Comparison of ENCODE assay signal across 8 cellular contexts in the genomic region with DNA sequence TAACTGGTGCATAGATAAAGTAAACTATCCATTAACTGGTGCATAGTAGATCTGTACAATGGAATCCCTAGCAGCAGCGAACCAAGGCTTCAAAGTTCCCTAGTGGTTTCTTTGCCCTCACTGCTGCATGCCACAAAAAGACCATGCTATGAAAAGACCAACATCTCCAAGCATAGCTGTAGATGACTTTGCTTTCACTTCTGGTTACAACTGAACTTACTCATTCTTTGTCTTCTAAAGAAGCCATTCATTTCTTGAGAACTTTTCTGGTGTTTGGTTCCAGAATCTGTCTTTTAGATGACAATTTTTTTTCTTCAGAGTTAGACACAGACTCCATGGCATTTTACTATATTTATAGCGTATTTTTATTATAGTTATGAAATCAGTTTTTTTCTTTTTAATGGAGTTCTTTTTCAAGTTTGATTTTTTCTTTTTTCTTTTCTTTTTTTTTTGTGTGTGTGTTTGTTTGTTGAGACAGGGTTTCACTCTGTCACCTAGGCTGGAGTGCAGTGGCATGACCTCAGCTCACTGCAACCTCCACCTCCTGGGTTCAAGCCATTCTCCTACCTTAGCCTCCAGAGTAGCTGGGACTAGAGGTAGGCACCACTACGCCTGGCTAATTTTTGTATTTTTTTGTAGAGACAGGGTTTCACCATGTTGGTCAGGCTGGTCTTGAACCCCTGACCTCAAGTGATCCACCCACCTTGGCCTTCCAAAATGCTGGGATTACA.
DNase-seq lines count a peak whose midpoint lies in the region; ATAC-seq lines count a peak whose summit lies in the region.

No MANE protein-coding gene starts in this region.

- peaks cover 2% of the 10 kb centered on the region for H3K27me3 Mint-ChIP-seq in activated CD8-positive, alpha-beta memory T cell treated with anti-CD3 and anti-CD28 coated beads, Interleukin-2, amount 10 ng/mL, durations not matched to agents 7 days and 5 days
- H3K27me3 Mint-ChIP-seq in T-helper 17 cell, result no peaks in the 10 kb centered on the region
- no peaks in the 10 kb centered on the region for H3K27me3 Mint-ChIP-seq in stimulated activated memory B cell treated with anti-CD40 and anti-IgM and Interleukin-4, amounts not matched to agents 10 μg/mL and 1 μg/mL and 100 μg/mL, for 72 hours

- peak overlapping the region; percentile 55 for H3K4me3 Mint-ChIP-seq in activated CD8-positive, alpha-beta memory T cell treated with anti-CD3 and anti-CD28 coated beads, Interleukin-2, amount 10 ng/mL, durations not matched to agents 7 days and 5 days
- H3K4me3 Mint-ChIP-seq in T-helper 17 cell, result peak overlapping the region; percentile 77
- H3K4me3 Mint-ChIP-seq in stimulated activated memory B cell treated with anti-CD40 and anti-IgM and Interleukin-4, amounts not matched to agents 10 μg/mL and 1 μg/mL and 100 μg/mL, for 72 hours, result peak overlapping the region; percentile 71

- H3K27ac Mint-ChIP-seq in activated CD8-positive, alpha-beta memory T cell treated with anti-CD3 and anti-CD28 coated beads, Interleukin-2, amount 10 ng/mL, durations not matched to agents 7 days and 5 days, result peak overlapping the region; percentile 86
- peak overlapping the region; percentile 88 for H3K27ac Mint-ChIP-seq in T-helper 17 cell
- peak overlapping the region; percentile 100 for H3K27ac Mint-ChIP-seq in stimulated activated memory B cell treated with anti-CD40 and anti-IgM and Interleukin-4, amounts not matched to agents 10 μg/mL and 1 μg/mL and 100 μg/mL, for 72 hours

- peaks cover 3% of the 10 kb centered on the region for H3K36me3 Mint-ChIP-seq in activated CD8-positive, alpha-beta memory T cell treated with anti-CD3 and anti-CD28 coated beads, Interleukin-2, amount 10 ng/mL, durations not matched to agents 7 days and 5 days
- H3K36me3 Mint-ChIP-seq in T-helper 17 cell (ENCODE audit: low read depth), result no peaks in the 10 kb centered on the region
- H3K36me3 Mint-ChIP-seq in stimulated activated memory B cell treated with anti-CD40 and anti-IgM and Interleukin-4, amounts not matched to agents 10 μg/mL and 1 μg/mL and 100 μg/mL, for 72 hours, result peaks cover 5% of the 10 kb centered on the region

- intact Hi-C loops in sciatic nerve (cut with DNase I), result no loop called here

- peak; percentile 84 for ATAC-seq in activated CD8-positive, alpha-beta memory T cell treated with anti-CD3 and anti-CD28 coated beads, Interleukin-2, amount 10 ng/mL, durations not matched to agents 7 days and 5 days
- ATAC-seq in HG03025 (IDR thresholded peaks at IDR 0.05; ENCODE audit: low FRiP score, unreplicated experiment) (peak; percentile 58), T-helper 17 cell (peak; percentile 72), sciatic nerve (no peak)
- peak; percentile 90 for ATAC-seq in stimulated activated memory B cell treated with anti-CD40 and anti-IgM and Interleukin-4, amounts not matched to agents 10 μg/mL and 1 μg/mL and 100 μg/mL, for 72 hours

- H3K9me3 ChIP-seq in T-helper 17 cell (ENCODE audit: control insufficient read depth, low read length, poor library complexity, severe bottlenecking), result no peaks in the 10 kb centered on the region

- peak; percentile 78 for DNase-seq in activated CD8-positive, alpha-beta memory T cell treated with anti-CD3 and anti-CD28 coated beads, Interleukin-2, amount 10 ng/mL, durations not matched to agents 7 days and 5 days
- DNase-seq in activated CD8-positive, alpha-beta memory T cell treated with anti-CD3 and anti-CD28 coated beads, Interleukin-2, amount 50 U/mL, for 48 hours, result no peak
- DNase-seq in T-helper 17 cell, result no peak
- no peak for DNase-seq in sciatic nerve (ENCODE audit: low spot score)
- no peak for DNase-seq in NCI-H226
- no peak for DNase-seq in NCI-H526 treated with DMSO at 0.1 percent for 48 hours (lab: John Stamatoyannopoulos, UW)

- peaks cover 39% of the 10 kb centered on the region for H3K4me1 Mint-ChIP-seq in activated CD8-positive, alpha-beta memory T cell treated with anti-CD3 and anti-CD28 coated beads, Interleukin-2, amount 10 ng/mL, durations not matched to agents 7 days and 5 days
- H3K4me1 Mint-ChIP-seq in T-helper 17 cell, result peaks cover 19% of the 10 kb centered on the region
- peaks cover 46% of the 10 kb centered on the region for H3K4me1 Mint-ChIP-seq in stimulated activated memory B cell treated with anti-CD40 and anti-IgM and Interleukin-4, amounts not matched to agents 10 μg/mL and 1 μg/mL and 100 μg/mL, for 72 hours

- CTCF ChIA-PET in activated CD8-positive, alpha-beta memory T cell treated with anti-CD3 and anti-CD28 coated beads, Interleukin-2, amount 10 ng/mL, durations not matched to agents 7 days and 5 days (lab: Charles Lee), result interaction anchor here (0.7 to 1.5 kb wide), 3 partner anchors 14 to 89 kb away, joined by 3 to 10 read pairs (median 4); no protein-coding TSS in a partner anchor

- H3K9me3 Mint-ChIP-seq in activated CD8-positive, alpha-beta memory T cell treated with anti-CD3 and anti-CD28 coated beads, Interleukin-2, amount 10 ng/mL, durations not matched to agents 7 days and 5 days (ENCODE audit: low read depth), result no peaks in the 10 kb centered on the region
- H3K9me3 Mint-ChIP-seq in stimulated activated memory B cell treated with anti-CD40 and anti-IgM and Interleukin-4, amounts not matched to agents 10 μg/mL and 1 μg/mL and 100 μg/mL, for 72 hours, result peaks cover 3% of the 10 kb centered on the region
